8 cellular contexts compared by ENCODE assay signal in genomic region chr17:50950002-50950877, GRCh38.
DNase-seq lines count a peak whose midpoint lies in the region; ATAC-seq and TF ChIP-seq lines count a peak whose summit lies in the region.

No MANE protein-coding gene starts in this region.

- peak; percentile 95 for DNase-seq in ELR (ENCODE audit: low read depth)
- DNase-seq in HUDEP-2 (lab: John Stamatoyannopoulos, UW; ENCODE audit: unreplicated experiment in 76 of 76), result peak in 69 of 76 experiments; percentile 20 to 81 (median 59)
- peak; percentile 34 for DNase-seq in activated T-helper 1 cell treated with anti-CD3 and anti-CD28 coated beads, Interleukin-12 subunit alpha, Interleukin-12 subunit beta, Interleukin-2, Interleukin-4 antibody, amounts not matched to agents 30 ng/mL and 10 ng/mL and 1 ng/mL, durations not matched to agents 14 hours and 24 hours and 36 hours (ENCODE audit: low spot score)
- peak; percentile 94 for DNase-seq in fibroblast of mammary gland (ENCODE audit: low read depth)
- peak; percentile 38 for DNase-seq in natural killer cell
- DNase-seq in suprapubic skin (ENCODE audit: low spot score in 2 of 2), result peak; percentile 85 to 92

- no peaks in the 10 kb centered on the region for H3K9me3 Mint-ChIP-seq in activated T-helper 1 cell treated with anti-CD3 and anti-CD28 coated beads, Interleukin-12 subunit alpha, Interleukin-12 subunit beta, Interleukin-2, Interleukin-4 antibody, amounts not matched to agents 30 ng/mL and 10 ng/mL and 1 ng/mL, durations not matched to agents 14 hours and 24 hours and 36 hours
- H3K9me3 Mint-ChIP-seq in natural killer cell, result no peaks in the 10 kb centered on the region

- no peak overlapping the region for H3K4me3 ChIP-seq in fibroblast of mammary gland (ENCODE audit: control insufficient read depth, low read depth, low read length)
- H3K4me3 ChIP-seq in suprapubic skin, result no peak overlapping the region

- H3K4me1 ChIP-seq in suprapubic skin, result peaks cover 66% of the 10 kb centered on the region

- WGBS in suprapubic skin, result 5% methylated on average over 14 of the region's 25 CpGs

- H3K9me3 ChIP-seq in suprapubic skin, result no peaks in the 10 kb centered on the region

- peaks cover 2% of the 10 kb centered on the region for H3K27me3 Mint-ChIP-seq in activated T-helper 1 cell treated with anti-CD3 and anti-CD28 coated beads, Interleukin-12 subunit alpha, Interleukin-12 subunit beta, Interleukin-2, Interleukin-4 antibody, amounts not matched to agents 30 ng/mL and 10 ng/mL and 1 ng/mL, durations not matched to agents 14 hours and 24 hours and 36 hours (ENCODE audit: insufficient read depth)
- peaks cover 8 to 13% of the 10 kb centered on the region in 2 donors for H3K27me3 Mint-ChIP-seq in natural killer cell (ENCODE audit: low read depth in 2 of 2)

- H3K36me3 ChIP-seq in suprapubic skin, result no peaks in the 10 kb centered on the region

- TF ChIP-seq CTCF in fibroblast of mammary gland (conservative IDR thresholded peaks at IDR 0.05; ENCODE audit: control insufficient read depth, insufficient read depth, low read depth, low read length) (peak; percentile 66), natural killer cell (IDR thresholded peaks at IDR 0.05) (peak; percentile 54), suprapubic skin (IDR thresholded peaks at IDR 0.05) (peak; percentile 9 to 45)

- TF ChIP-seq POLR2A in suprapubic skin (IDR thresholded peaks at IDR 0.05), result no peak

- H3K27ac ChIP-seq in suprapubic skin, result peak overlapping the region; percentile 78

- no peak overlapping the region for H3K27ac Mint-ChIP-seq in activated T-helper 1 cell treated with anti-CD3 and anti-CD28 coated beads, Interleukin-12 subunit alpha, Interleukin-12 subunit beta, Interleukin-2, Interleukin-4 antibody, amounts not matched to agents 30 ng/mL and 10 ng/mL and 1 ng/mL, durations not matched to agents 14 hours and 24 hours and 36 hours
- H3K27ac Mint-ChIP-seq in natural killer cell, result peak overlapping the region in 1 of 2 donors; percentile 11

- intact Hi-C loops in activated T-helper 1 cell treated with anti-CD3 and anti-CD28 coated beads, Interleukin-12 subunit alpha, Interleukin-12 subunit beta, Interleukin-2, Interleukin-4 antibody, amounts not matched to agents 30 ng/mL and 10 ng/mL and 1 ng/mL, durations not matched to agents 14 hours and 24 hours and 36 hours (cut with micrococcal nuclease), result loop anchor here (1.0 kb wide), 1 partner anchor 98 kb away; no protein-coding TSS in a partner anchor
- intact Hi-C loops in natural killer cell (cut with micrococcal nuclease), result no loop called here

- H3K27me3 ChIP-seq in suprapubic skin, result no peaks in the 10 kb centered on the region

- H3K4me1 Mint-ChIP-seq in activated T-helper 1 cell treated with anti-CD3 and anti-CD28 coated beads, Interleukin-12 subunit alpha, Interleukin-12 subunit beta, Interleukin-2, Interleukin-4 antibody, amounts not matched to agents 30 ng/mL and 10 ng/mL and 1 ng/mL, durations not matched to agents 14 hours and 24 hours and 36 hours (ENCODE audit: low read depth), result peaks cover 9% of the 10 kb centered on the region
- H3K4me1 Mint-ChIP-seq in natural killer cell, result peaks cover 7 to 19% of the 10 kb centered on the region in 2 donors

- H3K4me3 Mint-ChIP-seq in activated T-helper 1 cell treated with anti-CD3 and anti-CD28 coated beads, Interleukin-12 subunit alpha, Interleukin-12 subunit beta, Interleukin-2, Interleukin-4 antibody, amounts not matched to agents 30 ng/mL and 10 ng/mL and 1 ng/mL, durations not matched to agents 14 hours and 24 hours and 36 hours, result no peak overlapping the region
- no peak overlapping the region for H3K4me3 Mint-ChIP-seq in natural killer cell

- TF ChIP-seq EP300 in suprapubic skin (IDR thresholded peaks at IDR 0.05), result no peak

- ATAC-seq in natural killer cell (peak; percentile 86 to 91 (median 89)), HG03139 (IDR thresholded peaks at IDR 0.05; ENCODE audit: unreplicated experiment) (no peak)

- no peaks in the 10 kb centered on the region for H3K36me3 Mint-ChIP-seq in activated T-helper 1 cell treated with anti-CD3 and anti-CD28 coated beads, Interleukin-12 subunit alpha, Interleukin-12 subunit beta, Interleukin-2, Interleukin-4 antibody, amounts not matched to agents 30 ng/mL and 10 ng/mL and 1 ng/mL, durations not matched to agents 14 hours and 24 hours and 36 hours (ENCODE audit: low read depth)
- no peaks in the 10 kb centered on the region for H3K36me3 Mint-ChIP-seq in natural killer cell

TF ChIP-seq in PFSK-1, 5 proteins besides CTCF, POLR2A, EP300 and RAD21:
- TF ChIP-seq FOXP2 (optimal IDR thresholded peaks at IDR 0.05; ENCODE audit: borderline replicate concordance, extremely low read depth, extremely low read length, insufficient read depth) (peak; percentile 79), POLR2AphosphoS5 (IDR thresholded peaks at IDR 0.05; ENCODE audit: low read depth, low read length) (no peak)
TF ChIP-seq in PFSK-1: peak in this region for 1.

Comparison
In these comparisons a context has a peak if more than half of its experiments do, and no peak if none do; other contexts are left out.
1. DNase-seq: peak in every context shown above with its lines; median percentile 95 in ELR; 94 in fibroblast of mammary gland; 88 in suprapubic skin; 59 in HUDEP-2; 38 in natural killer cell; 34 in activated T-helper 1 cell treated with anti-CD3 and anti-CD28 coated beads, Interleukin-12 subunit alpha, Interleukin-12 subunit beta, Interleukin-2, Interleukin-4 antibody, amounts not matched to agents 30 ng/mL and 10 ng/mL and 1 ng/mL, durations not matched to agents 14 hours and 24 hours and 36 hours.